In genomic region chr5:30607301-30607700, GRCh38 we compare ENCODE assay signal across 2 cellular contexts.
TF ChIP-seq lines count a peak whose summit lies in the region.

No MANE protein-coding gene starts in this region.

TF ChIP-seq in HepG2, 621 proteins besides CTCF, POLR2A, EP300 and RAD21 (continued from another document and continues in another):
- no peak for TF ChIP-seq ZNF503 (CRISPR knock-in tag; IDR thresholded peaks at IDR 0.05)
- no peak for TF ChIP-seq REXO4 (CRISPR knock-in tag; IDR thresholded peaks at IDR 0.05; ENCODE audit: borderline replicate concordance)
- TF ChIP-seq ERF (CRISPR knock-in tag; IDR thresholded peaks at IDR 0.05), result no peak
- TF ChIP-seq SOX13 (IDR thresholded peaks at IDR 0.05), result no peak
- TF ChIP-seq SOX13 (CRISPR knock-in tag; conservative IDR thresholded peaks at IDR 0.05 in 1 of 2, IDR thresholded peaks at IDR 0.05 in 1 of 2), result peak in 1 of 2 experiments; percentile 84; a peak in 1 of 4 replicates
- no peak for TF ChIP-seq RERE (CRISPR knock-in tag; IDR thresholded peaks at IDR 0.05; ENCODE audit: low read depth)
- no peak for TF ChIP-seq ADNP (CRISPR knock-in tag; IDR thresholded peaks at IDR 0.05)
- TF ChIP-seq GATAD2A (CRISPR knock-in tag; IDR thresholded peaks at IDR 0.05), result peak; percentile 55; the same call in 1 of the 2 replicates
- no peak for TF ChIP-seq ZNF629 (CRISPR knock-in tag; conservative IDR thresholded peaks at IDR 0.05)
- TF ChIP-seq ELF1 (CRISPR knock-in tag; IDR thresholded peaks at IDR 0.05), result no peak
- TF ChIP-seq NFKB2 (CRISPR knock-in tag; IDR thresholded peaks at IDR 0.05; ENCODE audit: borderline replicate concordance), result no peak
- TF ChIP-seq ZFY (CRISPR knock-in tag; IDR thresholded peaks at IDR 0.05), result no peak
- no peak for TF ChIP-seq ZBTB21 (CRISPR knock-in tag; IDR thresholded peaks at IDR 0.05)
- TF ChIP-seq BCL6 (CRISPR knock-in tag; IDR thresholded peaks at IDR 0.05), result no peak
- TF ChIP-seq EEA1 (CRISPR knock-in tag; IDR thresholded peaks at IDR 0.05; ENCODE audit: borderline replicate concordance), result no peak
- no peak for TF ChIP-seq ZNF281 (CRISPR knock-in tag; IDR thresholded peaks at IDR 0.05; ENCODE audit: borderline replicate concordance)
- TF ChIP-seq ZNF557 (CRISPR knock-in tag; IDR thresholded peaks at IDR 0.05), result no peak
- TF ChIP-seq ZIK1 (CRISPR knock-in tag; IDR thresholded peaks at IDR 0.05; ENCODE audit: borderline replicate concordance, low read depth), result no peak

TF ChIP-seq in WTC11, 78 proteins besides CTCF, POLR2A, EP300 and RAD21 (continued from another document):
- 0 out of 2 replicates have a peak, but pooled peaks have one; percentile 15 for TF ChIP-seq FOXP4 (CRISPR knock-in tag; IDR thresholded peaks at IDR 0.05)
- TF ChIP-seq AR (CRISPR knock-in tag; IDR thresholded peaks at IDR 0.05), result no peak
- no peak for TF ChIP-seq ZNF416 (CRISPR knock-in tag; IDR thresholded peaks at IDR 0.05)
